In the genomic region with DNA sequence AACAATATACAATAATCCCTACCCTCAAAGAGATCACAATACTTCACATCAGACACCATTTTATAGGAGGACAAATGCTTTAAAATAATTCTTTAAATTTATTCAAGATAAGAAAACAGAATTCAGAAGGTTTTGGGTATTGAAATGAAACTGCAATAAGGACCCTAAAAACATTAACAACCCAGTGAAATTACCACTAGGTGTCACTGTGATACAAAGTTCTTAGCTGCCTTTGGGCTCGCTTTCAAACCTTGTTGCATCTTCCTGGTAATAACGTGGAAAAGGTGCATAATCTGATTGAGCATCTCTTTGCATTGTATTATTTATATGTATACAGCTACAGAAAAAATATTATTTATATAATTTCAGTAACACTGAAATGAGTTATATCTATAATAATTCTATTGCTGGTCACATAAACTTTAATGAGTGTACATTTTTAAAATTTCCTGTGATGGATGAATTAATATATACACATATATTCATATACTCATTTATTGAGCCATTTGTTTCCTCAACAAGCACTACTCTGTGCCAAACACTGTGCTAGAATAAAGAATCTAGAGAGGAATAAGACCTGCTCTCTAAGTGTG, we compare ENCODE assay signal across 9 cellular contexts.
DNase-seq lines count a peak whose midpoint lies in the region; ATAC-seq and TF ChIP-seq lines count a peak whose summit lies in the region.
"Had no signal": no experiment of that assay in that cellular context is flagged by ENCODE, and none has a peak within 500 bp of the region (broad histone marks: within the 10 kb centered on the region; RNA-seq: fewer than 3 reads in every experiment).

No MANE protein-coding gene starts in this region.

- 0 out of 2 replicates have a peak, but pooled peaks cover under 1% of the 10 kb centered on the region for H3K36me3 ChIP-seq in KMS-11 (ENCODE audit: insufficient read depth)
- H3K36me3 ChIP-seq in OCI-LY7 (ENCODE audit: insufficient read depth, low read length): peaks cover 15% of the 10 kb centered on the region; the same call in 1 of the 2 replicates

- no peak overlapping the region for H3K27ac ChIP-seq in KMS-11
- no peak overlapping the region for H3K27ac ChIP-seq in OCI-LY7 (ENCODE audit: low read depth, low read length, poor library complexity, severe bottlenecking)
- H3K27ac ChIP-seq: BLaER1 treated with 17β-estradiol and CSF1 and Interleukin-3, amounts not matched to agents 10 nM and 100 nM had no signal

- ATAC-seq in effector memory CD8-positive, alpha-beta T cell (replicated peaks): no peak
- ATAC-seq in HG02981 (IDR thresholded peaks at IDR 0.05; ENCODE audit: unreplicated experiment): no peak

- BruUV-seq in OCI-LY7 (replicated peaks; lab: Mats Ljungman, UMichigan): no TSS peak

- H3K9me3 Mint-ChIP-seq in effector memory CD8-positive, alpha-beta T cell: no peaks in the 10 kb centered on the region

- no peak overlapping the region for H3K9ac ChIP-seq in KMS-11
- H3K9ac ChIP-seq: BLaER1 treated with 17β-estradiol and CSF1 and Interleukin-3, amounts not matched to agents 10 nM and 100 nM had no signal

- no peaks in the 10 kb centered on the region for H3K27me3 Mint-ChIP-seq in effector memory CD8-positive, alpha-beta T cell

- POLR2A ChIA-PET in OCI-LY7 (lab: Charles Lee): interaction anchor here (0.6 to 1.3 kb wide), 4 partner anchors 9 to 151 kb away, joined by 3 to 4 read pairs (median 3); no protein-coding TSS in a partner anchor

- peak; percentile 48; the same call in 1 of the 2 replicates for TF ChIP-seq CTCF in KMS-11 (conservative IDR thresholded peaks at IDR 0.05; ENCODE audit: low read depth, low read length)
- peak; percentile 92 for TF ChIP-seq CTCF in OCI-LY7 (conservative IDR thresholded peaks at IDR 0.05; ENCODE audit: low read length)

- no peaks in the 10 kb centered on the region for H3K27me3 ChIP-seq in KMS-11 (ENCODE audit: insufficient read depth, low read depth)
- H3K27me3 ChIP-seq: BLaER1 treated with 17β-estradiol and CSF1 and Interleukin-3, amounts not matched to agents 10 nM and 100 nM had no signal

- H3K9me2 ChIP-seq in OCI-LY7 (ENCODE audit: insufficient read depth, low read length): no peaks in the 10 kb centered on the region

- H3K4me1 Mint-ChIP-seq in effector memory CD8-positive, alpha-beta T cell (ENCODE audit: low read depth in 2 of 2): peaks cover 3 to 11% of the 10 kb centered on the region in 2 donors

- CTCF ChIA-PET in OCI-LY7 (lab: Charles Lee; ENCODE audit: unreplicated experiment): no interaction called here

- H3K9me3 ChIP-seq in OCI-LY7 (ENCODE audit: low read length): no peaks in the 10 kb centered on the region

- H3K4me3 Mint-ChIP-seq in effector memory CD8-positive, alpha-beta T cell: no peak overlapping the region

- no peaks in the 10 kb centered on the region for H4K20me1 ChIP-seq in KMS-11 (ENCODE audit: insufficient read depth)
- H4K20me1 ChIP-seq in OCI-LY7 (ENCODE audit: insufficient read depth, low read length): peaks cover 15% of the 10 kb centered on the region; the same call in 1 of the 2 replicates

- H2AFZ ChIP-seq in KMS-11 (ENCODE audit: low read depth) (no peak overlapping the region), OCI-LY7 (ENCODE audit: low read length) (no peak overlapping the region)

- no peak overlapping the region for H3K27ac Mint-ChIP-seq in effector memory CD8-positive, alpha-beta T cell

- H3K4me2 ChIP-seq in KMS-11: no peak overlapping the region
- no peak overlapping the region for H3K4me2 ChIP-seq in OCI-LY7 (ENCODE audit: low read length)
- H3K4me2 ChIP-seq: BLaER1 treated with 17β-estradiol and CSF1 and Interleukin-3, amounts not matched to agents 10 nM and 100 nM had no signal

- H3K4me1 ChIP-seq in KMS-11 (ENCODE audit: low read depth, poor library complexity, severe bottlenecking) (no peaks in the 10 kb centered on the region), OCI-LY7 (ENCODE audit: insufficient read depth, low read length, poor library complexity, severe bottlenecking) (no peaks in the 10 kb centered on the region)

- H3K79me2 ChIP-seq in KMS-11 (ENCODE audit: insufficient read depth, low read depth): no peaks in the 10 kb centered on the region
- H3K79me2 ChIP-seq in OCI-LY7 (ENCODE audit: insufficient read depth, low read depth, low read length): peaks cover 19% of the 10 kb centered on the region; the same call in 1 of the 2 replicates

- peak; percentile 35 to 70 for DNase-seq in NCI-H524 (lab: John Stamatoyannopoulos, UW)
- DNase-seq in NCI-H524 treated with DMSO at 0.1 percent for 48 hours (lab: John Stamatoyannopoulos, UW): no peak
- peak; percentile 61 for DNase-seq in OCI-LY7 (ENCODE audit: low spot score)
- peak in 2 of 3 experiments; percentile 7 to 8 for DNase-seq in effector memory CD8-positive, alpha-beta T cell
- DNase-seq in middle frontal gyrus (ENCODE audit: extremely low spot score, low spot score): peak; percentile 37
- DNase-seq in activated CD8-positive, alpha-beta memory T cell treated with anti-CD3 and anti-CD28 coated beads, Interleukin-2, amount 50 U/mL, for 4 hours: no peak

- intact Hi-C loops in OCI-LY7 (cut with micrococcal nuclease; ENCODE audit: unreplicated experiment): loop anchor here (2.0 to 5.0 kb wide), 2 partner anchors 270 to 417 kb away; no protein-coding TSS in a partner anchor

- H3K4me3 ChIP-seq in KMS-11 (IDR thresholded peaks at IDR 0.05; ENCODE audit: insufficient read depth, low read depth, low read length) (no peak overlapping the region), OCI-LY7 (ENCODE audit: low read depth, low read length, poor library complexity, severe bottlenecking) (no peak overlapping the region)
- H3K4me3 ChIP-seq: BLaER1 treated with 17β-estradiol and CSF1 and Interleukin-3, amounts not matched to agents 10 nM and 100 nM had no signal

- no peaks in the 10 kb centered on the region for H3K36me3 Mint-ChIP-seq in effector memory CD8-positive, alpha-beta T cell (ENCODE audit: insufficient read depth)

Comparison
In these comparisons a context has a peak if more than half of its experiments do, and no peak if none do; other contexts are left out.
1. DNase-seq: peak in NCI-H524 (2 of 2), OCI-LY7 (single experiment), effector memory CD8-positive, alpha-beta T cell (2 of 3) and middle frontal gyrus (single experiment); none in NCI-H524 treated with DMSO at 0.1 percent for 48 hours (single experiment) and activated CD8-positive, alpha-beta memory T cell treated with anti-CD3 and anti-CD28 coated beads, Interleukin-2, amount 50 U/mL, for 4 hours (single experiment).